25 cellular contexts compared by ENCODE assay signal in genomic region chr1:30042438-30043147, GRCh38.
DNase-seq lines count a peak whose midpoint lies in the region; ATAC-seq and TF ChIP-seq lines count a peak whose summit lies in the region.
"Had no signal": no experiment of that assay in that cellular context is flagged by ENCODE, and none has a peak within 500 bp of the region (broad histone marks: within the 10 kb centered on the region; RNA-seq: fewer than 3 reads in every experiment).

No MANE protein-coding gene starts in this region.

- no peak overlapping the region for H3K56ac ChIP-seq in H9 (ENCODE audit: insufficient read length, low read depth, low read length)

- no peak overlapping the region for H2AFZ ChIP-seq in H9 (ENCODE audit: low read length)

- no peaks in the 10 kb centered on the region for H3K79me1 ChIP-seq in H9 (ENCODE audit: insufficient read depth, low read depth, low read length, poor library complexity, severe bottlenecking)

- no peak overlapping the region for H3K18ac ChIP-seq in H9 (ENCODE audit: insufficient read length, low read depth, low read length)

- H3K27me3 Mint-ChIP-seq in H9 (ENCODE audit: low read depth): peaks cover 1% of the 10 kb centered on the region; the same call in 1 of the 2 replicates
- H3K27me3 Mint-ChIP-seq: CD4-positive, CD25-positive, alpha-beta regulatory T cell; IgD-negative memory B cell had no signal

- TF ChIP-seq CTCF in H9 (conservative IDR thresholded peaks at IDR 0.05): no peak
- no peak for TF ChIP-seq CTCF in colonic mucosa (IDR thresholded peaks at IDR 0.05)
- no peak for TF ChIP-seq CTCF in spleen (IDR thresholded peaks at IDR 0.05 in 8 of 11, conservative IDR thresholded peaks at IDR 0.05 in 3 of 11)
- TF ChIP-seq CTCF in lower lobe of right lung (IDR thresholded peaks at IDR 0.05): no peak

- H3T11ph ChIP-seq in H9 (ENCODE audit: low read length): no peak overlapping the region

- no peak overlapping the region for H2BK120ac ChIP-seq in H9 (ENCODE audit: low read depth, low read length, poor library complexity, severe bottlenecking)

- no peak for TF ChIP-seq POLR2A in spleen (IDR thresholded peaks at IDR 0.05)

- no peaks in the 10 kb centered on the region for H3K79me2 ChIP-seq in H9 (ENCODE audit: insufficient read depth, low read length)

- H4K20me1 ChIP-seq in H9 (ENCODE audit: control insufficient read depth, insufficient read depth, insufficient read length): no peaks in the 10 kb centered on the region
- H4K20me1 ChIP-seq: BLaER1 had no signal

- H3K4me3 Mint-ChIP-seq in H9: no peak overlapping the region
- H3K4me3 Mint-ChIP-seq: CD4-positive, CD25-positive, alpha-beta regulatory T cell; IgD-negative memory B cell had no signal

- no peak overlapping the region for H4K91ac ChIP-seq in H9 (ENCODE audit: insufficient read length, low read depth, low read length)

- no peak overlapping the region for H4K5ac ChIP-seq in H9 (ENCODE audit: insufficient read length, low read depth, low read length)

- no peak overlapping the region for H2BK5ac ChIP-seq in H9 (ENCODE audit: insufficient read length, low read length)

- no peaks in the 10 kb centered on the region for H3K23me2 ChIP-seq in H9 (ENCODE audit: insufficient read length, low read depth, low read length, poor library complexity, severe bottlenecking)

- H3K9ac ChIP-seq in H9 (ENCODE audit: extremely low read depth, insufficient read length, low read length): no peak overlapping the region
- no peak overlapping the region for H3K9ac ChIP-seq in colonic mucosa (ENCODE audit: low read depth in 2 of 2, low read length in 2 of 2)
- H3K9ac ChIP-seq: BLaER1 had no signal

- no peaks in the 10 kb centered on the region for H3K36me3 ChIP-seq in colonic mucosa
- H3K36me3 ChIP-seq in spleen: no peaks in the 10 kb centered on the region
- H3K36me3 ChIP-seq in lower lobe of right lung: no peaks in the 10 kb centered on the region
- H3K36me3 ChIP-seq: BLaER1 had no signal

- WGBS in H9 (ENCODE audit: extremely low coverage, insufficient read length, low lambda C conversion rate): no CpG with 5 or more reads among the region's 2 CpGs
- 86 to 94% (median 90%) methylated on average over 2 of the region's 2 CpGs; no CpG with 5 or more reads in 1 of the 5 donors for WGBS in spleen, 5 donors

- H3K36me3 Mint-ChIP-seq in H9 (ENCODE audit: insufficient read depth in 1 of 3, low read depth in 3 of 3): peaks cover 0 to 2% (median 0%) of the 10 kb centered on the region in 3 experiments; a peak in 2 of 7 replicates
- H3K36me3 Mint-ChIP-seq: CD4-positive, CD25-positive, alpha-beta regulatory T cell had no signal

- H3K9me3 Mint-ChIP-seq in H9: peaks cover 0 to 15% of the 10 kb centered on the region in 2 experiments; a peak in 3 of 5 replicates
- H3K9me3 Mint-ChIP-seq: IgD-negative memory B cell had no signal

- no peak overlapping the region for H4K8ac ChIP-seq in H9 (replicated peaks; ENCODE audit: insufficient read length, low read depth, low read length)

- H3K4me2 ChIP-seq in H9 (ENCODE audit: insufficient read depth, insufficient read length, low read length): no peak overlapping the region
- H3K4me2 ChIP-seq: BLaER1 had no signal

- H3K27me3 ChIP-seq in H9 (ENCODE audit: insufficient read depth, low read length) (no peaks in the 10 kb centered on the region), colonic mucosa (no peaks in the 10 kb centered on the region), spleen (replicated peaks in 1 of 7) (peaks cover 0 to 12% (median 0%) of the 10 kb centered on the region in 7 donors), lower lobe of right lung (ENCODE audit: low read depth) (no peaks in the 10 kb centered on the region)
- H3K27me3 ChIP-seq: BLaER1 had no signal

- H2AK5ac ChIP-seq in H9 (ENCODE audit: insufficient read length, low read length): no peak overlapping the region

- H2BK12ac ChIP-seq in H9 (ENCODE audit: insufficient read length, low read depth, low read length): no peak overlapping the region

- H3K23ac ChIP-seq in H9 (ENCODE audit: insufficient read length, low read depth, low read length): no peak overlapping the region

- H3K9me3 ChIP-seq in H9 (ENCODE audit: control insufficient read depth, low read depth, low read length): no peaks in the 10 kb centered on the region
- no peaks in the 10 kb centered on the region for H3K9me3 ChIP-seq in colonic mucosa
- H3K9me3 ChIP-seq in spleen: peaks cover 0 to 19% (median 14%) of the 10 kb centered on the region in 8 donors
- no peaks in the 10 kb centered on the region for H3K9me3 ChIP-seq in lower lobe of right lung

- H3K4me1 ChIP-seq in H9 (ENCODE audit: insufficient read depth, low read length) (no peaks in the 10 kb centered on the region), colonic mucosa (no peaks in the 10 kb centered on the region), spleen (no peaks in the 10 kb centered on the region), lower lobe of right lung (no peaks in the 10 kb centered on the region)
- H3K4me1 ChIP-seq: BLaER1 had no signal

- peaks cover 15 to 16% of the 10 kb centered on the region in 2 experiments for H3K4me1 Mint-ChIP-seq in H9
- H3K4me1 Mint-ChIP-seq: IgD-negative memory B cell had no signal

- no peak overlapping the region for H2BK20ac ChIP-seq in H9 (ENCODE audit: low read depth, low read length, poor library complexity, severe bottlenecking)

- H3K27ac ChIP-seq in H9 (ENCODE audit: insufficient read length, low read depth, low read length): no peak overlapping the region
- no peak overlapping the region for H3K27ac ChIP-seq in colonic mucosa
- H3K27ac ChIP-seq in spleen: no peak overlapping the region
- H3K27ac ChIP-seq in lower lobe of right lung: no peak overlapping the region
- no peak overlapping the region for H3K27ac ChIP-seq in substantia nigra (ENCODE audit: low read depth, low read length, poor library complexity, severe bottlenecking)
- H3K27ac ChIP-seq: BLaER1, HL-60, RWPE1 had no signal

- peak; percentile 10 for DNase-seq in H9
- DNase-seq in colonic mucosa: peak; percentile 9
- DNase-seq in mesenteric fat pad (ENCODE audit: low spot score): peak; percentile 30
- DNase-seq in spleen: peak; percentile 48
- DNase-seq in NCI-H2029 (lab: John Stamatoyannopoulos, UW): no peak
- DNase-seq in lower lobe of right lung: no peak
- no peak for DNase-seq in activated effector memory CD4-positive, alpha-beta T cell treated with Interleukin-2 at 50 U/mL for 16 hours
- DNase-seq in substantia nigra (lab: John Stamatoyannopoulos, UW): no peak
- DNase-seq: CD4-positive, CD25-positive, alpha-beta regulatory T cell; DMS153; DND-41; NCI-H1048; NCI-H1417; NCI-H1694; NCI-H2081; NCI-H226; NCI-H510A; NCI-H69; SHP77 treated with DMSO at 0.1 percent for 48 hours had no signal

- intact Hi-C loops in colonic mucosa (cut with DNase I) (no loop called here), spleen (cut with DNase I; ENCODE audit: low total_unique reads) (no loop called here), lower lobe of right lung (cut with DNase I) (no loop called here)

- H3K4me3 ChIP-seq in colonic mucosa (no peak overlapping the region), spleen (no peak overlapping the region), lower lobe of right lung (no peak overlapping the region)
- H3K4me3 ChIP-seq: BLaER1 had no signal

- H3K14ac ChIP-seq in H9 (ENCODE audit: insufficient read depth, low read length): no peak overlapping the region

- no peak for ATAC-seq in lower lobe of right lung
- ATAC-seq: HCT116, Panc1 had no signal

- H2BK15ac ChIP-seq in H9 (ENCODE audit: low read depth, low read length): no peak overlapping the region

- H3K4ac ChIP-seq in H9 (ENCODE audit: low read depth, low read length): no peak overlapping the region

- no peak overlapping the region for H3K27ac Mint-ChIP-seq in H9
- H3K27ac Mint-ChIP-seq: CD4-positive, CD25-positive, alpha-beta regulatory T cell had no signal

Comparison
In these comparisons a context has a peak if more than half of its experiments do, and no peak if none do; other contexts are left out.
1. DNase-seq: peak in H9 (single experiment), colonic mucosa (single experiment), mesenteric fat pad (single experiment) and spleen (single experiment); none in NCI-H2029 (single experiment), lower lobe of right lung (single experiment), activated effector memory CD4-positive, alpha-beta T cell treated with Interleukin-2 at 50 U/mL for 16 hours (single experiment) and substantia nigra (0 of 49).